In genomic region chr1:223142269-223142668, GRCh38 we compare ENCODE assay signal across 1 cellular context.
TF ChIP-seq lines count a peak whose summit lies in the region.

No MANE protein-coding gene starts in this region.

TF ChIP-seq in GM23338, 12 proteins besides CTCF, POLR2A, EP300 and RAD21 (continued from another document):
- TF ChIP-seq ZNF462 (CRISPR knock-in tag; IDR thresholded peaks at IDR 0.05) (no peak), NANOG (IDR thresholded peaks at IDR 0.05; ENCODE audit: borderline replicate concordance) (no peak), ZNF114 (CRISPR knock-in tag; IDR thresholded peaks at IDR 0.05) (no peak), POLR2AphosphoS5 (IDR thresholded peaks at IDR 0.05; ENCODE audit: low read depth) (no peak)
TF ChIP-seq in GM23338: peak in this region for 0.
